Comparison of ENCODE assay signal across 8 cellular contexts in the genomic region with DNA sequence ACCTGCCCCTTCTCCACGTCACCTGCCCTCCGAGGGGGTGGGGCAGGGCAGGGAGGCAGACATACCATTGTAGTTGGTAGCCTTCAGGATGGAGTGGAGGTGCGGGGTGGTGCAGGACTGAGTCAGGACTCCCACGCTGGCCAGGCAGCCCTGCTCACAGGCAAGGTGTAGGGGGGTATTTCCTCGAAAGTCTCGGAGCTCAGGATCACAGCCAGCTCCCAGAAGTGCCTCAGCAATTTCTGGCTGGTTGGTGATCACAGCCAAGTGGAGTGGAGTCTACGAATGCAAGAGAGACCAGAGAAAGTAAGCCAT. TPM values are rescaled to one million over a fixed set of nuclear protein-coding genes. Genes with fewer than 3 reads are reported as not detected.
DNase-seq lines count a peak whose midpoint lies in the region; ATAC-seq and TF ChIP-seq lines count a peak whose summit lies in the region.

No MANE protein-coding gene starts in this region.

- TF ChIP-seq CTCF in IMR-90 (conservative IDR thresholded peaks at IDR 0.05; ENCODE audit: low read depth, low read length) (no peak), fibroblast of the aortic adventitia (IDR thresholded peaks at IDR 0.05; ENCODE audit: insufficient read depth, low read length) (no peak), psoas muscle (IDR thresholded peaks at IDR 0.05) (no peak)

- peak overlapping the region; percentile 98 for H3K4ac ChIP-seq in IMR-90 (ENCODE audit: low read depth, low read length)

- H3K14ac ChIP-seq in IMR-90 (replicated peaks; ENCODE audit: low read depth, low read length), result peak overlapping the region; percentile 98

- in situ Hi-C loops in IMR-90 (cut with MboI; ENCODE audit: low sequenced_read_pairs), result loop anchor here (10.0 to 25.0 kb wide), 2 partner anchors 108 to 741 kb away; a partner anchor contains a TSS

- H3K18ac ChIP-seq in IMR-90 (ENCODE audit: low read depth, low read length), result peak overlapping the region; percentile 55

- peak overlapping the region; percentile 92 for H2AK9ac ChIP-seq in IMR-90 (replicated peaks; ENCODE audit: low read depth, low read length, poor library complexity)

- ATAC-seq in IMR-90 (ENCODE audit: low read depth) (no peak), psoas muscle (peak; percentile 34 to 52 (median 44)), GM21515 (IDR thresholded peaks at IDR 0.05; ENCODE audit: unreplicated experiment) (no peak), GM21619 (IDR thresholded peaks at IDR 0.05; ENCODE audit: unreplicated experiment) (no peak), GM19328 (IDR thresholded peaks at IDR 0.05; ENCODE audit: unreplicated experiment) (no peak)

- DNase-seq in IMR-90, result peak; percentile 58
- peak; percentile 69 to 75 for DNase-seq in activated T-cell treated with anti-CD3 and anti-CD28 coated beads, Interleukin-2, amount 50 U/mL, for 48 hours
- DNase-seq in fibroblast of the aortic adventitia (ENCODE audit: low read depth), result peak; percentile 65
- DNase-seq in psoas muscle, result peak; percentile 44 to 82
- DNase-seq in NCI-H1105 (lab: John Stamatoyannopoulos, UW), result no peak

- H3K36me3 ChIP-seq in IMR-90 (ENCODE audit: control insufficient read depth, insufficient read depth, low read length) (peaks cover 27% of the 10 kb centered on the region), psoas muscle (ENCODE audit: insufficient read depth in 1 of 2, low read depth in 1 of 2) (peaks cover 5 to 42% of the 10 kb centered on the region in 2 donors)

- H3K79me1 ChIP-seq in IMR-90 (ENCODE audit: low read depth in 1 of 2, low read length in 2 of 2), result peaks cover 35 to 52% of the 10 kb centered on the region in 2 experiments

- peak overlapping the region; percentile 94; the same call in 1 of the 2 replicates for H3K23ac ChIP-seq in IMR-90 (ENCODE audit: low read depth, low read length)

- peak overlapping the region; percentile 89 for H4K91ac ChIP-seq in IMR-90 (ENCODE audit: insufficient read depth, low read depth, low read length)

- no peak for TF ChIP-seq POLR2A in IMR-90 (IDR thresholded peaks at IDR 0.05; ENCODE audit: low read depth, low read length)

- POLR2A ChIA-PET in IMR-90 (lab: Charles Lee; ENCODE audit: unreplicated experiment), result interaction anchor here (1.5 kb wide), 1 partner anchor 9 kb away, joined by 4 read pairs; no protein-coding TSS in a partner anchor

- peak overlapping the region; percentile 89 for H3K9ac ChIP-seq in IMR-90 (ENCODE audit: low read depth, low read length)

- CTCF ChIA-PET in IMR-90 (lab: Yijun Ruan, JAX), result interaction anchor here (1.8 kb wide), 1 partner anchor 188 kb away, joined by 5 read pairs; no protein-coding TSS in a partner anchor

- H3K27ac ChIP-seq in IMR-90 (ENCODE audit: insufficient read depth, low read length), result peak overlapping the region; percentile 94
- H3K27ac ChIP-seq in psoas muscle, result peak overlapping the region; percentile 100

- no CpG with 5 or more reads among the region's 7 CpGs for WGBS in IMR-90 (ENCODE audit: extremely low coverage in 2 of 2, insufficient read length in 1 of 2), 2 experiments
- 3 to 9% (median 4%) methylated on average over 7 of the region's 7 CpGs for WGBS in psoas muscle, 3 donors

- peaks cover 20% of the 10 kb centered on the region for H3K9me1 ChIP-seq in IMR-90 (ENCODE audit: insufficient read depth, low read length)

- H3K9me3 ChIP-seq in IMR-90 (ENCODE audit: control insufficient read depth, insufficient read depth, low read length) (no peaks in the 10 kb centered on the region), psoas muscle (no peaks in the 10 kb centered on the region)

- H2BK15ac ChIP-seq in IMR-90 (ENCODE audit: low read depth, low read length), result peak overlapping the region; percentile 90

- peak overlapping the region; percentile 64 for H2BK20ac ChIP-seq in IMR-90 (ENCODE audit: low read depth, low read length)

- H4K8ac ChIP-seq in IMR-90 (ENCODE audit: low read depth in 2 of 2, low read length in 2 of 2), result peak overlapping the region; percentile 74 to 83

- dilution Hi-C loops in IMR-90 (cut with HindIII; ENCODE audit: low sequenced_read_pairs, unreplicated experiment), result no loop called here

- H3K4me2 ChIP-seq in IMR-90 (ENCODE audit: low read depth, low read length), result peak overlapping the region; percentile 84

- peaks cover 15% of the 10 kb centered on the region for H3K4me1 ChIP-seq in IMR-90 (ENCODE audit: control insufficient read depth, insufficient read depth, low read length)
- H3K4me1 ChIP-seq in psoas muscle, result peaks cover 36% of the 10 kb centered on the region

- peak overlapping the region; percentile 88 for H2BK5ac ChIP-seq in IMR-90 (ENCODE audit: low read depth, low read length, poor library complexity, severe bottlenecking)

- peak overlapping the region; percentile 97 for H2AK5ac ChIP-seq in IMR-90 (ENCODE audit: low read depth, low read length)

- H3K27me3 ChIP-seq in IMR-90 (ENCODE audit: control insufficient read depth, insufficient read depth, low read length) (no peaks in the 10 kb centered on the region), psoas muscle (ENCODE audit: insufficient read depth in 3 of 3, low read length in 2 of 3) (no peaks in the 10 kb centered on the region)

- peaks cover 33% of the 10 kb centered on the region for H4K20me1 ChIP-seq in IMR-90 (ENCODE audit: insufficient read depth, low read length)

- no TSS peak for BruUV-seq in IMR-90 (replicated peaks; lab: Mats Ljungman, UMichigan)

- H2BK120ac ChIP-seq in IMR-90 (ENCODE audit: low read depth, low read length), result peak overlapping the region; percentile 74

- H3K56ac ChIP-seq in IMR-90 (ENCODE audit: extremely low read depth, insufficient read depth, low read length), result peak overlapping the region; percentile 89

- TF ChIP-seq RAD21 in IMR-90 (IDR thresholded peaks at IDR 0.05; ENCODE audit: low read length), result no peak

- H3K4me3 ChIP-seq in IMR-90 (ENCODE audit: insufficient read depth, low read depth, low read length) (peak overlapping the region; percentile 58), fibroblast of the aortic adventitia (ENCODE audit: low read depth, low read length) (peak overlapping the region; percentile 98), psoas muscle (peak overlapping the region; percentile 98)

- intact Hi-C loops in IMR-90 (cut with micrococcal nuclease), result loop anchor here (1.0 to 5.0 kb wide), 3 partner anchors 18 to 96 kb away; no protein-coding TSS in a partner anchor
- intact Hi-C loops in psoas muscle (cut with DNase I), result no loop called here

- peak overlapping the region; percentile 54 for H2AFZ ChIP-seq in IMR-90 (replicated peaks; ENCODE audit: low read length, poor library complexity)

- peak overlapping the region; percentile 73 for H4K5ac ChIP-seq in IMR-90 (ENCODE audit: low read depth, low read length)

TF ChIP-seq in IMR-90, 13 proteins besides CTCF, POLR2A, EP300 and RAD21:
- TF ChIP-seq CHD1 (IDR thresholded peaks at IDR 0.05; ENCODE audit: low read depth, low read length) (peak; percentile 33; the same call in 1 of the 2 replicates), RFX5 (IDR thresholded peaks at IDR 0.05; ENCODE audit: low read depth, low read length) (no peak)

RNA-seq across cellular contexts. Expression of a gene that starts 1.5 kb away (rescaled TPM):
- 97.1 and 102 TPM in 2 replicates for total RNA-seq in IMR-90 (2012; rRNA removed)
- polyA plus RNA-seq in IMR-90 (2012; rRNA removed), result 71.1 and 76.5 TPM in 2 replicates
- 88.2 and 125 TPM in 2 replicates for polyA plus RNA-seq in IMR-90 (2012; cell fraction: cytosol; rRNA removed)
- polyA plus RNA-seq in IMR-90 (2012; cell fraction: nucleus; rRNA removed; ENCODE audit: low replicate concordance), result 272 and 345 TPM in 2 replicates
- total RNA-seq in fibroblast of the aortic adventitia (ENCODE audit: low replicate concordance), result 34.1 and 86.6 TPM in 2 replicates
- total RNA-seq in psoas muscle, result 100 to 1,000 TPM in 2 of 4 donors, 10 to 100 TPM in 2; 48.7 to 144 (median 96.4) TPM
- polyA plus RNA-seq in psoas muscle, result 100 to 1,000 TPM in 1 of 3 donors, 10 to 100 TPM in 2; 84.1 to 151 (median 94.0) TPM

Comparison
In these comparisons a context has a peak if more than half of its experiments do, and no peak if none do; other contexts are left out.
1. ATAC-seq: peak in psoas muscle (4 of 4); none in IMR-90 (single experiment), GM21515 (single experiment), GM21619 (single experiment) and GM19328 (single experiment).
2. Peak in every context shown above with its lines, with median percentiles within 50 percentile points of each other: H3K4me3 ChIP-seq.